Comparison of ENCODE assay signal across 32 cellular contexts in the genomic region with DNA sequence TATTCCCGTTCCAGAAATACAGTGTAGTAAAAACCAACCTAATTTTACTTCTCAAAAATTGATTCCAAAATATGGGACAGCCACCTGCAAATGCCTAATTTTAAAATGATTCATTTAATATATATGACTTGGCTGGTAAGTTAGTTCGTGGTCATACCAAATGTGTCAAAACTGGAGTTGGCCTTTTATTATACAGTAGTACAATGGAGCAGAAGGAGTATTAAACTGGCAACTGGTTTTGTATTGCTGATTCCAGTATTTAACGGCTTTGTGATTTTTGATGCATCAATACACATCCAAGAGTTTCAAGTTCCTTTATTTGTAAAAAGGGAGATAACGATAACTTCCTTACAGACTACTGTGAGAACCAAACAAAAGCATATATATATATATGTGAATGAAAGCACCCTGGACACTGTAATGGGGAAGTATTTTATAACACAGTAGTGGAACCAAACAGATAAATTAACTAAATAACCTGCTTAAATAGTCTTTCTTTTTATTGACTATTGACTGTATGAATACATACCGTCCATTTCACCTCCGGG. TPM values are rescaled to one million over a fixed set of nuclear protein-coding genes. Genes with fewer than 3 reads are reported as not detected.
DNase-seq lines count a peak whose midpoint lies in the region; ATAC-seq and TF ChIP-seq lines count a peak whose summit lies in the region.
"Had no signal": no experiment of that assay in that cellular context is flagged by ENCODE, and none has a peak within 500 bp of the region (broad histone marks: within the 10 kb centered on the region; RNA-seq: fewer than 3 reads in every experiment).

No MANE protein-coding gene starts in this region.

- H3K27me3 Mint-ChIP-seq in CD4-positive, CD25-positive, alpha-beta regulatory T cell: no peaks in the 10 kb centered on the region
- no peaks in the 10 kb centered on the region for H3K27me3 Mint-ChIP-seq in T-cell
- H3K27me3 Mint-ChIP-seq in naive thymus-derived CD4-positive, alpha-beta T cell: no peaks in the 10 kb centered on the region
- H3K27me3 Mint-ChIP-seq: activated CD4-positive, alpha-beta T cell treated with anti-CD3 and anti-CD28 coated beads, Interleukin-2, amount 10 ng/mL, durations not matched to agents 7 days and 5 days; activated CD8-positive, alpha-beta memory T cell treated with anti-CD3 and anti-CD28 coated beads, Interleukin-2, amount 10 ng/mL, durations not matched to agents 7 days and 5 days; progenitor cell of endocrine pancreas had no signal

- H3K9me3 Mint-ChIP-seq in CD4-positive, CD25-positive, alpha-beta regulatory T cell: no peaks in the 10 kb centered on the region
- H3K9me3 Mint-ChIP-seq in T-cell: no peaks in the 10 kb centered on the region
- H3K9me3 Mint-ChIP-seq in naive thymus-derived CD4-positive, alpha-beta T cell: peaks cover 0 to 2% (median 0%) of the 10 kb centered on the region in 11 donors
- H3K9me3 Mint-ChIP-seq: activated CD4-positive, alpha-beta T cell treated with anti-CD3 and anti-CD28 coated beads, Interleukin-2, amount 10 ng/mL, durations not matched to agents 7 days and 5 days; activated T-cell treated with anti-CD3 and anti-CD28 coated beads, Interleukin-2, amount 50 U/mL, for 72 hours; WTC11 had no signal

- peak overlapping the region in 2 of 4 donors; percentile 25 to 38 for H3K4me3 Mint-ChIP-seq in CD4-positive, CD25-positive, alpha-beta regulatory T cell
- H3K4me3 Mint-ChIP-seq in T-cell: no peak overlapping the region
- peak overlapping the region in 4 of 10 donors; percentile 1 to 40 (median 12) for H3K4me3 Mint-ChIP-seq in naive thymus-derived CD4-positive, alpha-beta T cell
- H3K4me3 Mint-ChIP-seq: activated CD4-positive, alpha-beta T cell treated with anti-CD3 and anti-CD28 coated beads, Interleukin-2, amount 10 ng/mL, durations not matched to agents 7 days and 5 days; activated CD8-positive, alpha-beta memory T cell treated with anti-CD3 and anti-CD28 coated beads, Interleukin-2, amount 10 ng/mL, durations not matched to agents 7 days and 5 days; activated T-cell treated with anti-CD3 and anti-CD28 coated beads, Interleukin-2, amount 50 U/mL, for 72 hours; WTC11 had no signal

- TF ChIP-seq CTCF in testis (IDR thresholded peaks at IDR 0.05): no peak

- H3K9me3 ChIP-seq in BLaER1 (no peaks in the 10 kb centered on the region), testis (no peaks in the 10 kb centered on the region)
- no peaks in the 10 kb centered on the region for H3K9me3 ChIP-seq in CD4-positive, CD25-positive, alpha-beta regulatory T cell (ENCODE audit: control insufficient read depth in 2 of 2, low read length in 2 of 2)
- no peaks in the 10 kb centered on the region for H3K9me3 ChIP-seq in naive thymus-derived CD4-positive, alpha-beta T cell (ENCODE audit: control insufficient read depth in 2 of 3, low read length in 3 of 3)
- H3K9me3 ChIP-seq: body of pancreas, Peyer's patch, sigmoid colon had no signal

- H3K4me2 ChIP-seq in BLaER1: peak overlapping the region; percentile 42
- H3K4me2 ChIP-seq: KMS-11 had no signal

- no peaks in the 10 kb centered on the region for H3K36me3 ChIP-seq in BLaER1
- peaks cover 88% of the 10 kb centered on the region for H3K36me3 ChIP-seq in CD4-positive, CD25-positive, alpha-beta regulatory T cell (ENCODE audit: control insufficient read depth, insufficient read depth, low read length)
- H3K36me3 ChIP-seq in naive thymus-derived CD4-positive, alpha-beta T cell (ENCODE audit: control insufficient read depth in 2 of 3, insufficient read depth in 3 of 3, low read length in 3 of 3): peaks cover 36 to 69% (median 41%) of the 10 kb centered on the region in 3 experiments
- H3K36me3 ChIP-seq in testis (ENCODE audit: low read depth, missing control alignments): no peaks in the 10 kb centered on the region

- no peak overlapping the region for H3K4me3 ChIP-seq in BLaER1
- H3K4me3 ChIP-seq in CD4-positive, CD25-positive, alpha-beta regulatory T cell (ENCODE audit: low read depth, low read length): no peak overlapping the region
- H3K4me3 ChIP-seq in naive thymus-derived CD4-positive, alpha-beta T cell (ENCODE audit: low read length): no peak overlapping the region
- no peak overlapping the region for H3K4me3 ChIP-seq in testis
- H3K4me3 ChIP-seq: body of pancreas, Peyer's patch, sigmoid colon had no signal

- WGBS in testis, 2 donors: 87 to 91% methylated on average over 6 of the region's 6 CpGs

- no peak overlapping the region for H3K9ac ChIP-seq in BLaER1
- H3K9ac ChIP-seq: KMS-11 had no signal

- CTCF ChIA-PET in T-cell (lab: Charles Lee): no interaction called here
- CTCF ChIA-PET in naive thymus-derived CD4-positive, alpha-beta T cell (lab: Charles Lee): interaction anchor here (1.8 kb wide), 1 partner anchor 9 kb away, joined by 6 read pairs; no protein-coding TSS in a partner anchor

- no peak for ATAC-seq in CD4-positive, CD25-positive, alpha-beta regulatory T cell (ENCODE audit: low read depth in 2 of 2)
- ATAC-seq in T-cell (replicated peaks in 1 of 4): no peak
- no peak for ATAC-seq in naive thymus-derived CD4-positive, alpha-beta T cell
- ATAC-seq in HG02973 (IDR thresholded peaks at IDR 0.05; ENCODE audit: unreplicated experiment): no peak
- ATAC-seq in HG03095 (IDR thresholded peaks at IDR 0.05; ENCODE audit: unreplicated experiment): no peak
- ATAC-seq: activated CD8-positive, alpha-beta memory T cell treated with anti-CD3 and anti-CD28 coated beads, Interleukin-2, amount 10 ng/mL, durations not matched to agents 7 days and 5 days; activated T-cell treated with anti-CD3 and anti-CD28 coated beads, Interleukin-2, amount 50 U/mL, for 72 hours; body of pancreas; esophagus mucosa; HCT116; left lobe of liver; WTC11 had no signal

- H4K20me1 ChIP-seq in BLaER1: no peaks in the 10 kb centered on the region

- peak overlapping the region; percentile 26 to 78 (median 68) for H3K27ac Mint-ChIP-seq in CD4-positive, CD25-positive, alpha-beta regulatory T cell
- peak overlapping the region; percentile 74 to 87 for H3K27ac Mint-ChIP-seq in T-cell
- H3K27ac Mint-ChIP-seq in naive thymus-derived CD4-positive, alpha-beta T cell: peak overlapping the region in 8 of 9 donors; percentile 24 to 98 (median 76)
- H3K27ac Mint-ChIP-seq: activated CD4-positive, alpha-beta T cell treated with anti-CD3 and anti-CD28 coated beads, Interleukin-2, amount 10 ng/mL, durations not matched to agents 7 days and 5 days; progenitor cell of endocrine pancreas had no signal

- no peak for DNase-seq in CD4-positive, CD25-positive, alpha-beta regulatory T cell
- DNase-seq in T-cell (no peak), testis (no peak)
- no peak for DNase-seq in naive thymus-derived CD4-positive, alpha-beta T cell
- DNase-seq: activated CD4-positive, alpha-beta T cell treated with anti-CD3 and anti-CD28 coated beads, Interleukin-2, amount 10 ng/mL, durations not matched to agents 7 days and 5 days; activated CD8-positive, alpha-beta memory T cell treated with anti-CD3 and anti-CD28 coated beads, Interleukin-2, amount 10 ng/mL, durations not matched to agents 7 days and 5 days; activated naive CD4-positive, alpha-beta T cell; activated T-cell treated with anti-CD3 and anti-CD28 coated beads, Interleukin-2, amount 50 U/mL, for 72 hours; body of pancreas; cerebellar nuclear complex; dermis blood vessel endothelial cell; mesenchymal stem cell; MM.1S; NCI-H2107; NCI-H774; nucleus accumbens; SHP77 treated with DMSO at 0.1 percent for 48 hours; sigmoid colon; stimulated activated CD4-positive, alpha-beta T cell treated with anti-CD3 and anti-CD28 coated beads, Interleukin-4, amount 100 ng/mL, for 1 hour; T1000; trophoblast cell had no signal

- peaks cover 29 to 85% (median 50%) of the 10 kb centered on the region in 4 donors for H3K4me1 Mint-ChIP-seq in CD4-positive, CD25-positive, alpha-beta regulatory T cell
- peaks cover 55 to 73% (median 64%) of the 10 kb centered on the region in 3 donors for H3K4me1 Mint-ChIP-seq in T-cell
- H3K4me1 Mint-ChIP-seq in naive thymus-derived CD4-positive, alpha-beta T cell: peaks cover 17 to 82% (median 61%) of the 10 kb centered on the region in 7 donors

- peaks cover 62% of the 10 kb centered on the region for H3K36me3 Mint-ChIP-seq in CD4-positive, CD25-positive, alpha-beta regulatory T cell
- H3K36me3 Mint-ChIP-seq in T-cell: peaks cover 56% of the 10 kb centered on the region
- H3K36me3 Mint-ChIP-seq in naive thymus-derived CD4-positive, alpha-beta T cell: peaks cover 5 to 76% (median 49%) of the 10 kb centered on the region in 5 donors

- intact Hi-C loops in naive thymus-derived CD4-positive, alpha-beta T cell (cut with micrococcal nuclease): no loop called here
- intact Hi-C loops in testis (cut with DNase I; ENCODE audit: low total_unique reads): no loop called here

- no peak for TF ChIP-seq POLR2A in testis (IDR thresholded peaks at IDR 0.05)

- POLR2A ChIA-PET in T-cell (lab: Charles Lee): no interaction called here
- POLR2A ChIA-PET in naive thymus-derived CD4-positive, alpha-beta T cell (lab: Charles Lee): no interaction called here

- H3K4me1 ChIP-seq in BLaER1: peaks cover 16% of the 10 kb centered on the region
- peaks cover 63% of the 10 kb centered on the region for H3K4me1 ChIP-seq in CD4-positive, CD25-positive, alpha-beta regulatory T cell (ENCODE audit: control insufficient read depth, insufficient read depth, low read length, poor library complexity, severe bottlenecking)
- H3K4me1 ChIP-seq in naive thymus-derived CD4-positive, alpha-beta T cell (ENCODE audit: control insufficient read depth in 2 of 2, insufficient read depth in 2 of 2, low read length in 2 of 2): peaks cover 27 to 50% of the 10 kb centered on the region in 2 donors
- H3K4me1 ChIP-seq in testis: peaks cover 7% of the 10 kb centered on the region
- H3K4me1 ChIP-seq: sigmoid colon had no signal

- H3K27ac ChIP-seq in BLaER1: no peak overlapping the region
- H3K27ac ChIP-seq in CD4-positive, CD25-positive, alpha-beta regulatory T cell (ENCODE audit: insufficient read depth, low read length, poor library complexity, severe bottlenecking): peak overlapping the region; percentile 15
- no peak overlapping the region for H3K27ac ChIP-seq in naive thymus-derived CD4-positive, alpha-beta T cell (ENCODE audit: low read depth, low read length)
- H3K27ac ChIP-seq in testis: no peak overlapping the region
- H3K27ac ChIP-seq: body of pancreas, KMS-11, Peyer's patch, sigmoid colon had no signal

- H3K27me3 ChIP-seq in BLaER1: no peaks in the 10 kb centered on the region
- H3K27me3 ChIP-seq in CD4-positive, CD25-positive, alpha-beta regulatory T cell (ENCODE audit: control insufficient read depth, insufficient read depth, low read length): no peaks in the 10 kb centered on the region
- no peaks in the 10 kb centered on the region for H3K27me3 ChIP-seq in naive thymus-derived CD4-positive, alpha-beta T cell (ENCODE audit: control insufficient read depth in 2 of 2, insufficient read depth in 2 of 2, low read length in 2 of 2)
- H3K27me3 ChIP-seq in testis: no peaks in the 10 kb centered on the region
- H3K27me3 ChIP-seq: body of pancreas, Peyer's patch, sigmoid colon had no signal

RNA-seq across cellular contexts. Expression of a gene that starts 24.8 kb away (rescaled TPM):
- total RNA-seq in CD4-positive, CD25-positive, alpha-beta regulatory T cell: 723 TPM
- polyA plus RNA-seq in CD4-positive, CD25-positive, alpha-beta regulatory T cell: 100 to 1,000 TPM; 327 to 481 (median 401) TPM
- total RNA-seq in T-cell (100 to 1,000 TPM; 218 to 437 (median 244) TPM), testis (10 to 100 TPM; 61.9 to 79.0 TPM)
- 100 to 1,000 TPM; 271 to 393 (median 338) TPM for total RNA-seq in naive thymus-derived CD4-positive, alpha-beta T cell
- polyA plus RNA-seq in naive thymus-derived CD4-positive, alpha-beta T cell: 100 to 1,000 TPM; 231 to 258 TPM
- 38.7 TPM for polyA plus RNA-seq in testis (ENCODE audit: insufficient read depth, low read depth, low replicate concordance)

RNA-seq across cellular contexts. Expression of a gene that starts 50.8 kb away (rescaled TPM):
- not detected for total RNA-seq in CD4-positive, CD25-positive, alpha-beta regulatory T cell
- under 1 TPM; 0.32 to 0.57 (median 0.41) TPM for polyA plus RNA-seq in CD4-positive, CD25-positive, alpha-beta regulatory T cell
- under 1 TPM in 1 of 5 donors, not detected in 4; 0.33 TPM for total RNA-seq in T-cell
- under 1 TPM in 2 of 5 experiments, not detected in 3; 0.42 to 0.49 TPM for total RNA-seq in naive thymus-derived CD4-positive, alpha-beta T cell
- under 1 TPM; 0.37 to 0.38 TPM for polyA plus RNA-seq in naive thymus-derived CD4-positive, alpha-beta T cell
- 1 to 10 TPM; 2.8 to 3.4 TPM for total RNA-seq in testis
- polyA plus RNA-seq in testis (ENCODE audit: insufficient read depth, low read depth, low replicate concordance): 2.9 TPM
- total RNA-seq: activated CD4-positive, alpha-beta T cell treated with anti-CD3 and anti-CD28 coated beads, Interleukin-2, amount 10 ng/mL, durations not matched to agents 7 days and 5 days; activated CD8-positive, alpha-beta memory T cell treated with anti-CD3 and anti-CD28 coated beads, Interleukin-2, amount 10 ng/mL, durations not matched to agents 7 days and 5 days; activated T-cell treated with anti-CD3 and anti-CD28 coated beads, Interleukin-2, amount 50 U/mL, for 72 hours; body of pancreas; fibroblast of villous mesenchyme; left lobe of liver had no signal
